In genomic region chr5:126562823-126563222, GRCh38 we compare ENCODE assay signal across 1 cellular context.
TF ChIP-seq lines count a peak whose summit lies in the region.

No MANE protein-coding gene starts in this region.

TF ChIP-seq in HepG2, 621 proteins besides CTCF, POLR2A, EP300 and RAD21:
- TF ChIP-seq GFI1 (CRISPR knock-in tag; IDR thresholded peaks at IDR 0.05; ENCODE audit: borderline replicate concordance) = no peak
- no peak for TF ChIP-seq ZNF75D (CRISPR knock-in tag; IDR thresholded peaks at IDR 0.05; ENCODE audit: borderline replicate concordance)
- no peak for TF ChIP-seq CHCHD3 (CRISPR knock-in tag; IDR thresholded peaks at IDR 0.05)
- no peak for TF ChIP-seq ZNF691 (CRISPR knock-in tag; IDR thresholded peaks at IDR 0.05; ENCODE audit: borderline replicate concordance, low read depth)
- TF ChIP-seq MAFK (conservative IDR thresholded peaks at IDR 0.05 in 1 of 2, IDR thresholded peaks at IDR 0.05 in 1 of 2; ENCODE audit: low read length in 2 of 2) = no peak
- TF ChIP-seq FOXO1 (CRISPR knock-in tag; IDR thresholded peaks at IDR 0.05) = no peak
- no peak for TF ChIP-seq CREBL2 (CRISPR knock-in tag; IDR thresholded peaks at IDR 0.05; ENCODE audit: borderline replicate concordance)
- TF ChIP-seq SP4 (CRISPR knock-in tag; IDR thresholded peaks at IDR 0.05) = no peak
- TF ChIP-seq MTF1 (CRISPR knock-in tag; IDR thresholded peaks at IDR 0.05) = no peak
- TF ChIP-seq SRSF4 (IDR thresholded peaks at IDR 0.05; ENCODE audit: low read depth, low read length, poor library complexity, severe bottlenecking) = no peak
- no peak for TF ChIP-seq ZNF749 (CRISPR knock-in tag; IDR thresholded peaks at IDR 0.05; ENCODE audit: borderline replicate concordance)
- TF ChIP-seq MTF2 (CRISPR knock-in tag; IDR thresholded peaks at IDR 0.05; ENCODE audit: borderline replicate concordance) = no peak
- TF ChIP-seq ZNF740 (CRISPR knock-in tag; IDR thresholded peaks at IDR 0.05) = no peak
- no peak for TF ChIP-seq BRCA1 (CRISPR knock-in tag; IDR thresholded peaks at IDR 0.05)
- TF ChIP-seq SMAD1 (CRISPR knock-in tag; IDR thresholded peaks at IDR 0.05; ENCODE audit: borderline replicate concordance, low read depth) = no peak
- TF ChIP-seq RFXAP (CRISPR knock-in tag; IDR thresholded peaks at IDR 0.05; ENCODE audit: borderline replicate concordance) = no peak
- no peak for TF ChIP-seq YEATS2 (CRISPR knock-in tag; IDR thresholded peaks at IDR 0.05; ENCODE audit: borderline replicate concordance)
- no peak for TF ChIP-seq PCBP1 (IDR thresholded peaks at IDR 0.05; ENCODE audit: borderline replicate concordance, low read depth, low read length)
- no peak for TF ChIP-seq ZNF660 (CRISPR knock-in tag; IDR thresholded peaks at IDR 0.05; ENCODE audit: borderline replicate concordance, low read depth)
- TF ChIP-seq ZNF704 (CRISPR knock-in tag; IDR thresholded peaks at IDR 0.05; ENCODE audit: borderline replicate concordance) = no peak
